Comparison of ENCODE assay signal across 23 cellular contexts in the genomic region with DNA sequence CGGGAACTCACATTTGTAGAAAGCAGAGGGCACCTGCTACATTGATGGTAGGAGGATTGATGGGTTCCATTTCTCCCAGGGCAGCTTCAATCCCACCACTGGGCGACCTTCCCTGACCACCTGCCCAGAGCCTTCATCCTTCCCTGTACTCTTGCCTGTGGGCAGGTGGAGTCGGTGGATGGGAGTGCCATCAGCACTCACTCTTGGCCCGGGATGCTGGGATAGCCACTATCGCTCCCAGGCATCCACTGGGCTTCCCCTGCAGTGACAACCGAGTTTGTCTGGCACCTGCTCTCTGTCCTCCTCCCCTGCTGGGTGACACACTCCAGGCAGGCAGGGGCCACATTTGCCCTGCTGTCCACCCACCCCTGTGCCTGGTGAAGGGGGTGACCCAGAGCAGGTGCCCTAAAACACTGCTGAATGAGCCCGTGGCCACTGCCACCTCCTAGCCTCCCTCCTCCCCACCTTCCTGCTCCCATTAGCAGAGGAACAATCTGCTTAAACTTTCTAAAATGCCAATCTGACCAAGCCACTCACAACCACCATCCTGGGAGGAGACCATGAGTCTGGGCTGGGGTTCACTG.
"Had no signal": no experiment of that assay in that cellular context is flagged by ENCODE, and none has a peak within 500 bp of the region (broad histone marks: within the 10 kb centered on the region; RNA-seq: fewer than 3 reads in every experiment).

No MANE protein-coding gene starts in this region.

- H3K4me2 ChIP-seq: SK-N-SH had no signal

- H3K4me3 ChIP-seq: dorsolateral prefrontal cortex, esophagus squamous epithelium, gastroesophageal sphincter, lower lobe of right lung had no signal

- ATAC-seq: activated CD4-positive, alpha-beta T cell treated with anti-CD3 and anti-CD28 coated beads for 36 hours; activated naive CD4-positive, alpha-beta T cell treated with anti-CD3 and anti-CD28 coated beads, Interleukin-2, amount 50 U/mL, for 72 hours; effector memory CD8-positive, alpha-beta T cell; gastroesophageal sphincter; left colon; naive thymus-derived CD4-positive, alpha-beta T cell had no signal

- H3K4me3 Mint-ChIP-seq: activated CD4-positive, alpha-beta T cell treated with anti-CD3 and anti-CD28 coated beads for 36 hours; brain; effector memory CD8-positive, alpha-beta T cell; naive thymus-derived CD4-positive, alpha-beta T cell; neural crest cell; stimulated activated naive CD8-positive, alpha-beta T cell treated with anti-CD3 and anti-CD28 coated beads, Interleukin-15, Interleukin-2, amounts not matched to agents 100 ng/mL and 50 ng/mL, for 24 hours; T-helper 2 cell treated with Interferon-gamma antibody and Interleukin-4, amounts not matched to agents 5 μg/mL and 100 μg/mL, for 36 hours had no signal

- H3K27ac ChIP-seq: dorsolateral prefrontal cortex, esophagus squamous epithelium, gastroesophageal sphincter, lower lobe of right lung had no signal

- H3K4me1 Mint-ChIP-seq: activated CD4-positive, alpha-beta T cell treated with anti-CD3 and anti-CD28 coated beads for 36 hours; brain; neural crest cell had no signal

- H3K9ac ChIP-seq: SK-N-SH had no signal

- H3K27ac Mint-ChIP-seq: activated CD4-positive, alpha-beta T cell treated with anti-CD3 and anti-CD28 coated beads for 36 hours; activated naive CD4-positive, alpha-beta T cell treated with anti-CD3 and anti-CD28 coated beads, Interleukin-2, amount 50 U/mL, for 72 hours; brain; effector memory CD8-positive, alpha-beta T cell; naive thymus-derived CD4-positive, alpha-beta T cell; stimulated activated naive CD8-positive, alpha-beta T cell treated with anti-CD3 and anti-CD28 coated beads, Interleukin-15, Interleukin-2, amounts not matched to agents 100 ng/mL and 50 ng/mL, for 24 hours; T-helper 2 cell treated with Interferon-gamma antibody and Interleukin-4, amounts not matched to agents 5 μg/mL and 100 μg/mL, for 36 hours had no signal

- H3K4me1 ChIP-seq: gastroesophageal sphincter, lower lobe of right lung had no signal

- H3K36me3 ChIP-seq: esophagus squamous epithelium, gastroesophageal sphincter, lower lobe of right lung had no signal

- H3K36me3 Mint-ChIP-seq: activated naive CD4-positive, alpha-beta T cell treated with anti-CD3 and anti-CD28 coated beads, Interleukin-2, amount 50 U/mL, for 72 hours; brain; naive thymus-derived CD4-positive, alpha-beta T cell had no signal

- H3K9me3 ChIP-seq: SK-N-SH had no signal

- DNase-seq: activated CD4-positive, alpha-beta T cell treated with anti-CD3 and anti-CD28 coated beads for 36 hours; activated CD4-positive, alpha-beta T cell treated with anti-CD3 and anti-CD28 coated beads, Interleukin-2, amount 50 U/mL, for 4 hours; activated gamma-delta T cell treated with Interleukin-2 at 50 U/mL for 16 hours; activated T-cell treated with anti-CD3 and anti-CD28 coated beads for 4 hours; aorta; central memory CD4-positive, alpha-beta T cell; dorsolateral prefrontal cortex; effector memory CD8-positive, alpha-beta T cell; esophagus squamous epithelium; left colon; lower lobe of right lung; mesendoderm; SIG-M5; SK-N-SH; stimulated activated CD4-positive, alpha-beta T cell treated with anti-CD3 and anti-CD28 coated beads, Interleukin-4, amount 100 ng/mL, for 4 hours; trophoblast cell had no signal
